Comparison of ENCODE assay signal across 18 cellular contexts in the genomic region with DNA sequence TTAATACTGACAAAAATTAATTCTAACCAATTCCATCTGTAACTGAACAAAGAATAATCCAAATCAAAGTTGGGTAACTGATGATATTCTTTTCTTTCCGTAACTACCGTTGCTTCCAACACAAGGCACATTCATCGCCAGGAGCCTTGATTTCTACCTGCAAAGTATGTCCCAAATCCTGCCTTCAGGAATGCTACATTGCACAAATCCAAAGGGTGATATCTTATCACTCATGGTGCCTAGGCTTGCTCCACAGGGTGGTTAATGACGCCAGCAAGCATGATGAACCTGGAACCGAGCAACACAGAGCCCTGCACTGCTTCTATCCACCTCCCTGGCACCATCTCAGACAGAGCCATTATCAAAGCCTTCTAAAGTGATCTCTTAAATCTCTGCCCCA.
DNase-seq lines count a peak whose midpoint lies in the region; ATAC-seq, FAIRE-seq and TF ChIP-seq lines count a peak whose summit lies in the region.
"Had no signal": no experiment of that assay in that cellular context is flagged by ENCODE, and none has a peak within 500 bp of the region (broad histone marks: within the 10 kb centered on the region; RNA-seq: fewer than 3 reads in every experiment).

No MANE protein-coding gene starts in this region.

- FAIRE-seq in GM12878 (lab: Jason Lieb, UNC): peak; percentile 7

- H3K27ac Mint-ChIP-seq in nephron (peak overlapping the region in 2 of 3 experiments; percentile 80 to 85), mesothelial cell of epicardium (no peak overlapping the region)
- H3K27ac Mint-ChIP-seq: CD8-positive, alpha-beta memory T cell had no signal

- H3K36me3 Mint-ChIP-seq in nephron (ENCODE audit: low read depth) (peaks cover 37% of the 10 kb centered on the region), mesothelial cell of epicardium (peaks cover 21% of the 10 kb centered on the region)
- H3K36me3 Mint-ChIP-seq: CD8-positive, alpha-beta memory T cell had no signal

- no peaks in the 10 kb centered on the region for H3K27me3 ChIP-seq in GM12878 (replicated peaks in 1 of 2; ENCODE audit: control insufficient read depth in 2 of 2, insufficient read depth in 2 of 2, low read length in 1 of 2)
- H3K27me3 ChIP-seq: SJCRH30 had no signal

- H3K4me1 Mint-ChIP-seq in nephron (peaks cover 20% of the 10 kb centered on the region), mesothelial cell of epicardium (peaks cover 13% of the 10 kb centered on the region)
- H3K4me1 Mint-ChIP-seq: CD8-positive, alpha-beta memory T cell had no signal

- no peak for DNase-seq in HEK293T (ENCODE audit: extremely low spot score)
- DNase-seq in GM12878 (ENCODE audit: low read depth, low spot score): no peak
- DNase-seq in mesothelial cell of epicardium (ENCODE audit: low spot score in 2 of 2, unreplicated experiment in 2 of 2): no peak
- DNase-seq: ACHN; C1 segment of cervical spinal cord; CD8-positive, alpha-beta memory T cell; DMS79 treated with DMSO at 0.1 percent for 48 hours; KBM-7; MV-4-11; NCI-H1694 treated with DMSO at 0.1 percent for 48 hours; NCI-H226; NCI-H524 treated with DMSO at 0.1 percent for 48 hours; SJCRH30 had no signal

- H2AFZ ChIP-seq in GM12878 (ENCODE audit: control insufficient read depth, low read depth, low read length): no peak overlapping the region

- POLR2A ChIA-PET in HEK293T (lab: Yijun Ruan, JAX) (interaction anchor here (1.0 to 3.5 kb wide), 2 partner anchors 22 to 24 kb away, joined by 7 to 24 read pairs; no protein-coding TSS in a partner anchor), GM12878 (lab: Charles Lee) (no interaction called here)

- no peaks in the 10 kb centered on the region for H3K4me1 ChIP-seq in GM12878 (ENCODE audit: control insufficient read depth, insufficient read depth, low read length)
- H3K4me1 ChIP-seq: SJCRH30 had no signal

- intact Hi-C loops in GM12878 (cut with micrococcal nuclease; ENCODE audit: unreplicated experiment): no loop called here

- H3K4me3 ChIP-seq in GM12878: no peak overlapping the region
- H3K4me3 ChIP-seq: HAP-1, SJCRH30 had no signal

- H3K27me3 Mint-ChIP-seq in nephron (ENCODE audit: low read depth) (no peaks in the 10 kb centered on the region), mesothelial cell of epicardium (ENCODE audit: low read depth) (no peaks in the 10 kb centered on the region)
- H3K27me3 Mint-ChIP-seq: CD8-positive, alpha-beta memory T cell had no signal

- H4K20me1 ChIP-seq in GM12878 (ENCODE audit: control insufficient read depth, insufficient read depth): no peaks in the 10 kb centered on the region

- peaks cover 5% of the 10 kb centered on the region for H3K9me3 Mint-ChIP-seq in nephron
- peaks cover 33% of the 10 kb centered on the region for H3K9me3 Mint-ChIP-seq in mesothelial cell of epicardium

- TF ChIP-seq POLR2A in GM12878 (IDR thresholded peaks at IDR 0.05; ENCODE audit: low read depth, low read length): no peak

- H3K79me2 ChIP-seq in GM12878 (ENCODE audit: control insufficient read depth, insufficient read depth, low read length): no peaks in the 10 kb centered on the region

- TF ChIP-seq RAD21 in GM12878 (IDR thresholded peaks at IDR 0.05; ENCODE audit: insufficient read depth, low read depth, low read length): no peak

- H3K36me3 ChIP-seq in GM12878 (ENCODE audit: control insufficient read depth in 2 of 2, insufficient read depth in 2 of 2, low read length in 1 of 2): no peaks in the 10 kb centered on the region
- H3K36me3 ChIP-seq: HAP-1 had no signal

- no peak for ATAC-seq in GM12878
- no peak for ATAC-seq in HG02884 (IDR thresholded peaks at IDR 0.05; ENCODE audit: unreplicated experiment)
- no peak for ATAC-seq in GM19455 (IDR thresholded peaks at IDR 0.05; ENCODE audit: unreplicated experiment)
- no peak for ATAC-seq in GM18907 (IDR thresholded peaks at IDR 0.05; ENCODE audit: unreplicated experiment)

- no TSS peak for BruUV-seq in GM12878 (replicated peaks; lab: Mats Ljungman, UMichigan)

- H3K4me3 Mint-ChIP-seq in nephron: no peak overlapping the region
- no peak overlapping the region for H3K4me3 Mint-ChIP-seq in mesothelial cell of epicardium
- H3K4me3 Mint-ChIP-seq: CD8-positive, alpha-beta memory T cell had no signal

- WGBS in GM12878 (ENCODE audit: insufficient coverage, insufficient replicate concordance, low lambda C conversion rate, missing lambda C conversion rate): 70% methylated on average over 5 of the region's 5 CpGs

- TF ChIP-seq EP300 in GM12878 (IDR thresholded peaks at IDR 0.05; ENCODE audit: borderline replicate concordance in 1 of 2, control insufficient read depth in 1 of 2, low read depth in 2 of 2, low read length in 2 of 2): no peak

- no peak overlapping the region for H3K4me2 ChIP-seq in GM12878 (ENCODE audit: control insufficient read depth, insufficient read depth)

- CTCF ChIA-PET in HEK293T (lab: Yijun Ruan, JAX): no interaction called here
- CTCF ChIA-PET in GM12878 (lab: Yijun Ruan, JAX): no interaction called here

- RAD21 ChIA-PET in GM12878 (lab: Charles Lee; ENCODE audit: unreplicated experiment): interaction anchor here (7.5 kb wide), 1 partner anchor 15 kb away, joined by 75 read pairs; no protein-coding TSS in a partner anchor

- H3K9ac ChIP-seq in GM12878 (ENCODE audit: control insufficient read depth, insufficient read depth, low read length): no peak overlapping the region

- in situ Hi-C loops in GM12878 (cut with MboI): no loop called here

- H3K27ac ChIP-seq in GM12878 (ENCODE audit: control insufficient read depth, insufficient read depth): no peak overlapping the region
- H3K27ac ChIP-seq: SJCRH30 had no signal

- SMC1A ChIA-PET in GM12878 (lab: Charles Lee; ENCODE audit: uncharacterized antibody, unreplicated experiment): interaction anchor here (1.4 kb wide), 2 partner anchors 20 to 22 kb away, joined by 3 to 6 read pairs; no protein-coding TSS in a partner anchor

- H3K9me3 ChIP-seq in GM12878 (replicated peaks; ENCODE audit: control insufficient read depth, insufficient read depth, low read length): no peaks in the 10 kb centered on the region; the same call in 2 of the 3 replicates
- H3K9me3 ChIP-seq: HAP-1, SJCRH30 had no signal

- TF ChIP-seq CTCF in GM12878 (IDR thresholded peaks at IDR 0.05 in 2 of 3, conservative IDR thresholded peaks at IDR 0.05 in 1 of 3; ENCODE audit: control insufficient read depth in 2 of 3, extremely low read depth in 1 of 3, insufficient read depth in 1 of 3, low read depth in 3 of 3, low read length in 3 of 3) (no peak), nephron (IDR thresholded peaks at IDR 0.05; ENCODE audit: unreplicated experiment in 3 of 3) (no peak), mesothelial cell of epicardium (IDR thresholded peaks at IDR 0.05; ENCODE audit: unreplicated experiment) (no peak)

TF ChIP-seq in HEK293T, 16 proteins besides CTCF, POLR2A, EP300 and RAD21:
- TF ChIP-seq L3MBTL2 (conservative IDR thresholded peaks at IDR 0.05): peak; percentile 35; the same call in 1 of the 2 replicates
- no peak for TF ChIP-seq FOXM1 (IDR thresholded peaks at IDR 0.05; ENCODE audit: borderline replicate concordance)

TF ChIP-seq in GM12878, 131 proteins besides CTCF, POLR2A, EP300 and RAD21 (continues in another document):
- TF ChIP-seq ZZZ3 (IDR thresholded peaks at IDR 0.05; ENCODE audit: control insufficient read depth, insufficient read length, low read depth) (no peak), ZSCAN29 (IDR thresholded peaks at IDR 0.05) (no peak), PAX5 (IDR thresholded peaks at IDR 0.05; ENCODE audit: borderline replicate concordance, low read depth, low read length) (no peak), JUNB (IDR thresholded peaks at IDR 0.05) (no peak), SMAD5 (IDR thresholded peaks at IDR 0.05; ENCODE audit: low read depth) (no peak), NFXL1 (IDR thresholded peaks at IDR 0.05; ENCODE audit: borderline replicate concordance) (no peak), TAF1 (IDR thresholded peaks at IDR 0.05; ENCODE audit: borderline replicate concordance, low read depth, low read length) (no peak), HSF1 (IDR thresholded peaks at IDR 0.05; ENCODE audit: low read depth, low read length) (no peak)
- TF ChIP-seq, protein P1, sequence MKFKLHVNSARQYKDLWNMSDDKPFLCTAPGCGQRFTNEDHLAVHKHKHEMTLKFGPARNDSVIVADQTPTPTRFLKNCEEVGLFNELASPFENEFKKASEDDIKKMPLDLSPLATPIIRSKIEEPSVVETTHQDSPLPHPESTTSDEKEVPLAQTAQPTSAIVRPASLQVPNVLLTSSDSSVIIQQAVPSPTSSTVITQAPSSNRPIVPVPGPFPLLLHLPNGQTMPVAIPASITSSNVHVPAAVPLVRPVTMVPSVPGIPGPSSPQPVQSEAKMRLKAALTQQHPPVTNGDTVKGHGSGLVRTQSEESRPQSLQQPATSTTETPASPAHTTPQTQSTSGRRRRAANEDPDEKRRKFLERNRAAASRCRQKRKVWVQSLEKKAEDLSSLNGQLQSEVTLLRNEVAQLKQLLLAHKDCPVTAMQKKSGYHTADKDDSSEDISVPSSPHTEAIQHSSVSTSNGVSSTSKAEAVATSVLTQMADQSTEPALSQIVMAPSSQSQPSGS (IDR thresholded peaks at IDR 0.05; ENCODE audit: low read length): no peak
- TF ChIP-seq, protein P2, sequence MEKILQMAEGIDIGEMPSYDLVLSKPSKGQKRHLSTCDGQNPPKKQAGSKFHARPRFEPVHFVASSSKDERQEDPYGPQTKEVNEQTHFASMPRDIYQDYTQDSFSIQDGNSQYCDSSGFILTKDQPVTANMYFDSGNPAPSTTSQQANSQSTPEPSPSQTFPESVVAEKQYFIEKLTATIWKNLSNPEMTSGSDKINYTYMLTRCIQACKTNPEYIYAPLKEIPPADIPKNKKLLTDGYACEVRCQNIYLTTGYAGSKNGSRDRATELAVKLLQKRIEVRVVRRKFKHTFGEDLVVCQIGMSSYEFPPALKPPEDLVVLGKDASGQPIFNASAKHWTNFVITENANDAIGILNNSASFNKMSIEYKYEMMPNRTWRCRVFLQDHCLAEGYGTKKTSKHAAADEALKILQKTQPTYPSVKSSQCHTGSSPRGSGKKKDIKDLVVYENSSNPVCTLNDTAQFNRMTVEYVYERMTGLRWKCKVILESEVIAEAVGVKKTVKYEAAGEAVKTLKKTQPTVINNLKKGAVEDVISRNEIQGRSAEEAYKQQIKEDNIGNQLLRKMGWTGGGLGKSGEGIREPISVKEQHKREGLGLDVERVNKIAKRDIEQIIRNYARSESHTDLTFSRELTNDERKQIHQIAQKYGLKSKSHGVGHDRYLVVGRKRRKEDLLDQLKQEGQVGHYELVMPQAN (conservative IDR thresholded peaks at IDR 0.05): no peak
